Comparison of ENCODE assay signal across 1 cellular context in genomic region chr3:48989796-48990635, GRCh38.
A peak's percentile ranks its signal among the peaks of the same experiment; 100 is the strongest.
TF ChIP-seq lines count a peak whose summit lies in the region.

A gene with protein sequence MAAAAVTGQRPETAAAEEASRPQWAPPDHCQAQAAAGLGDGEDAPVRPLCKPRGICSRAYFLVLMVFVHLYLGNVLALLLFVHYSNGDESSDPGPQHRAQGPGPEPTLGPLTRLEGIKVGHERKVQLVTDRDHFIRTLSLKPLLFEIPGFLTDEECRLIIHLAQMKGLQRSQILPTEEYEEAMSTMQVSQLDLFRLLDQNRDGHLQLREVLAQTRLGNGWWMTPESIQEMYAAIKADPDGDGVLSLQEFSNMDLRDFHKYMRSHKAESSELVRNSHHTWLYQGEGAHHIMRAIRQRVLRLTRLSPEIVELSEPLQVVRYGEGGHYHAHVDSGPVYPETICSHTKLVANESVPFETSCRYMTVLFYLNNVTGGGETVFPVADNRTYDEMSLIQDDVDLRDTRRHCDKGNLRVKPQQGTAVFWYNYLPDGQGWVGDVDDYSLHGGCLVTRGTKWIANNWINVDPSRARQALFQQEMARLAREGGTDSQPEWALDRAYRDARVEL (plus strand): TSS chr3:48990241. CDS start chr3:48990257, 16 bp downstream.

TF ChIP-seq in K562, 482 proteins besides CTCF, POLR2A, EP300 and RAD21 (continued from another document and continues in another):
- TF ChIP-seq, protein P1, sequence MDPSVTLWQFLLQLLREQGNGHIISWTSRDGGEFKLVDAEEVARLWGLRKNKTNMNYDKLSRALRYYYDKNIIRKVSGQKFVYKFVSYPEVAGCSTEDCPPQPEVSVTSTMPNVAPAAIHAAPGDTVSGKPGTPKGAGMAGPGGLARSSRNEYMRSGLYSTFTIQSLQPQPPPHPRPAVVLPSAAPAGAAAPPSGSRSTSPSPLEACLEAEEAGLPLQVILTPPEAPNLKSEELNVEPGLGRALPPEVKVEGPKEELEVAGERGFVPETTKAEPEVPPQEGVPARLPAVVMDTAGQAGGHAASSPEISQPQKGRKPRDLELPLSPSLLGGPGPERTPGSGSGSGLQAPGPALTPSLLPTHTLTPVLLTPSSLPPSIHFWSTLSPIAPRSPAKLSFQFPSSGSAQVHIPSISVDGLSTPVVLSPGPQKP (CRISPR knock-in tag; IDR thresholded peaks at IDR 0.05): no peak
- TF ChIP-seq MTA2 (IDR thresholded peaks at IDR 0.05; ENCODE audit: low read depth) (no peak), TGIF2 (CRISPR knock-in tag; IDR thresholded peaks at IDR 0.05) (no peak), RUNX1 (IDR thresholded peaks at IDR 0.05; ENCODE audit: low read depth) (no peak), ETV6 (IDR thresholded peaks at IDR 0.05; ENCODE audit: borderline replicate concordance in 1 of 2, low read depth in 2 of 2, low read length in 1 of 2) (no peak), ETV6 (CRISPR knock-in tag; IDR thresholded peaks at IDR 0.05; ENCODE audit: borderline replicate concordance) (no peak), ZNF717 (CRISPR knock-in tag; IDR thresholded peaks at IDR 0.05) (no peak), ZNF316 (IDR thresholded peaks at IDR 0.05) (no peak), ZNF444 (CRISPR knock-in tag; IDR thresholded peaks at IDR 0.05) (no peak), KDM1A (IDR thresholded peaks at IDR 0.05) (no peak), NEUROD1 (IDR thresholded peaks at IDR 0.05; ENCODE audit: borderline replicate concordance, low read depth, low read length, partially characterized antibody) (peak; percentile 44), CBX2 (IDR thresholded peaks at IDR 0.05; ENCODE audit: insufficient read depth, low read length, poor library complexity, severe bottlenecking) (no peak), RBM17 (IDR thresholded peaks at IDR 0.05; ENCODE audit: borderline replicate concordance, low read depth, low read length) (no peak), PHF21A (IDR thresholded peaks at IDR 0.05; ENCODE audit: borderline replicate concordance, low read depth) (no peak), MYNN (IDR thresholded peaks at IDR 0.05) (no peak), MYNN (CRISPR knock-in tag; IDR thresholded peaks at IDR 0.05) (no peak), ZC3H4 (CRISPR knock-in tag; IDR thresholded peaks at IDR 0.05; ENCODE audit: borderline replicate concordance) (no peak), TCF3 (CRISPR knock-in tag; IDR thresholded peaks at IDR 0.05) (no peak; the same call in 1 of the 2 replicates), ZBTB11 (CRISPR knock-in tag; IDR thresholded peaks at IDR 0.05) (no peak), GTF2A2 (tag; IDR thresholded peaks at IDR 0.05) (no peak), BCL6 (CRISPR knock-in tag; IDR thresholded peaks at IDR 0.05) (no peak), ZNF253 (CRISPR knock-in tag; conservative IDR thresholded peaks at IDR 0.05) (no peak), GATAD2B (IDR thresholded peaks at IDR 0.05; ENCODE audit: borderline replicate concordance) (no peak), ZNF232 (CRISPR knock-in tag; IDR thresholded peaks at IDR 0.05) (no peak), ZNF318 (IDR thresholded peaks at IDR 0.05; ENCODE audit: borderline replicate concordance in 1 of 2, low read depth in 1 of 2) (no peak), RBM14 (IDR thresholded peaks at IDR 0.05; ENCODE audit: borderline replicate concordance, insufficient read depth, low read depth, low read length) (no peak), FOXJ2 (tag; IDR thresholded peaks at IDR 0.05) (no peak), ZNF24 (IDR thresholded peaks at IDR 0.05) (no peak), ZNF133 (CRISPR knock-in tag; IDR thresholded peaks at IDR 0.05) (no peak), MAZ (CRISPR knock-in tag; conservative IDR thresholded peaks at IDR 0.05 in 1 of 2, IDR thresholded peaks at IDR 0.05 in 1 of 2) (peak; percentile 62 to 90), ZNF175 (CRISPR knock-in tag; IDR thresholded peaks at IDR 0.05; ENCODE audit: low read depth) (no peak), ZFX (CRISPR knock-in tag; IDR thresholded peaks at IDR 0.05) (no peak), ZNF408 (CRISPR knock-in tag; IDR thresholded peaks at IDR 0.05; ENCODE audit: low read depth) (no peak), MTF1 (CRISPR knock-in tag; IDR thresholded peaks at IDR 0.05; ENCODE audit: borderline replicate concordance) (no peak)
- TF ChIP-seq, protein P2, sequence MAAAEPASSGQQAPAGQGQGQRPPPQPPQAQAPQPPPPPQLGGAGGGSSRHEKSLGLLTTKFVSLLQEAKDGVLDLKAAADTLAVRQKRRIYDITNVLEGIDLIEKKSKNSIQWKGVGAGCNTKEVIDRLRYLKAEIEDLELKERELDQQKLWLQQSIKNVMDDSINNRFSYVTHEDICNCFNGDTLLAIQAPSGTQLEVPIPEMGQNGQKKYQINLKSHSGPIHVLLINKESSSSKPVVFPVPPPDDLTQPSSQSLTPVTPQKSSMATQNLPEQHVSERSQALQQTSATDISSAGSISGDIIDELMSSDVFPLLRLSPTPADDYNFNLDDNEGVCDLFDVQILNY (CRISPR knock-in tag; IDR thresholded peaks at IDR 0.05): no peak
- TF ChIP-seq, protein P3, sequence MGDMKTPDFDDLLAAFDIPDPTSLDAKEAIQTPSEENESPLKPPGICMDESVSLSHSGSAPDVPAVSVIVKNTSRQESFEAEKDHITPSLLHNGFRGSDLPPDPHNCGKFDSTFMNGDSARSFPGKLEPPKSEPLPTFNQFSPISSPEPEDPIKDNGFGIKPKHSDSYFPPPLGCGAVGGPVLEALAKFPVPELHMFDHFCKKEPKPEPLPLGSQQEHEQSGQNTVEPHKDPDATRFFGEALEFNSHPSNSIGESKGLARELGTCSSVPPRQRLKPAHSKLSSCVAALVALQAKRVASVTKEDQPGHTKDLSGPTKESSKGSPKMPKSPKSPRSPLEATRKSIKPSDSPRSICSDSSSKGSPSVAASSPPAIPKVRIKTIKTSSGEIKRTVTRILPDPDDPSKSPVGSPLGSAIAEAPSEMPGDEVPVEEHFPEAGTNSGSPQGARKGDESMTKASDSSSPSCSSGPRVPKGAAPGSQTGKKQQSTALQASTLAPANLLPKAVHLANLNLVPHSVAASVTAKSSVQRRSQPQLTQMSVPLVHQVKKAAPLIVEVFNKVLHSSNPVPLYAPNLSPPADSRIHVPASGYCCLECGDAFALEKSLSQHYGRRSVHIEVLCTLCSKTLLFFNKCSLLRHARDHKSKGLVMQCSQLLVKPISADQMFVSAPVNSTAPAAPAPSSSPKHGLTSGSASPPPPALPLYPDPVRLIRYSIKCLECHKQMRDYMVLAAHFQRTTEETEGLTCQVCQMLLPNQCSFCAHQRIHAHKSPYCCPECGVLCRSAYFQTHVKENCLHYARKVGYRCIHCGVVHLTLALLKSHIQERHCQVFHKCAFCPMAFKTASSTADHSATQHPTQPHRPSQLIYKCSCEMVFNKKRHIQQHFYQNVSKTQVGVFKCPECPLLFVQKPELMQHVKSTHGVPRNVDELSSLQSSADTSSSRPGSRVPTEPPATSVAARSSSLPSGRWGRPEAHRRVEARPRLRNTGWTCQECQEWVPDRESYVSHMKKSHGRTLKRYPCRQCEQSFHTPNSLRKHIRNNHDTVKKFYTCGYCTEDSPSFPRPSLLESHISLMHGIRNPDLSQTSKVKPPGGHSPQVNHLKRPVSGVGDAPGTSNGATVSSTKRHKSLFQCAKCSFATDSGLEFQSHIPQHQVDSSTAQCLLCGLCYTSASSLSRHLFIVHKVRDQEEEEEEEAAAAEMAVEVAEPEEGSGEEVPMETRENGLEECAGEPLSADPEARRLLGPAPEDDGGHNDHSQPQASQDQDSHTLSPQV (IDR thresholded peaks at IDR 0.05): peak; percentile 69; the same call in 1 of the 2 replicates
- TF ChIP-seq, protein P4, sequence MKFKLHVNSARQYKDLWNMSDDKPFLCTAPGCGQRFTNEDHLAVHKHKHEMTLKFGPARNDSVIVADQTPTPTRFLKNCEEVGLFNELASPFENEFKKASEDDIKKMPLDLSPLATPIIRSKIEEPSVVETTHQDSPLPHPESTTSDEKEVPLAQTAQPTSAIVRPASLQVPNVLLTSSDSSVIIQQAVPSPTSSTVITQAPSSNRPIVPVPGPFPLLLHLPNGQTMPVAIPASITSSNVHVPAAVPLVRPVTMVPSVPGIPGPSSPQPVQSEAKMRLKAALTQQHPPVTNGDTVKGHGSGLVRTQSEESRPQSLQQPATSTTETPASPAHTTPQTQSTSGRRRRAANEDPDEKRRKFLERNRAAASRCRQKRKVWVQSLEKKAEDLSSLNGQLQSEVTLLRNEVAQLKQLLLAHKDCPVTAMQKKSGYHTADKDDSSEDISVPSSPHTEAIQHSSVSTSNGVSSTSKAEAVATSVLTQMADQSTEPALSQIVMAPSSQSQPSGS (CRISPR knock-in tag; IDR thresholded peaks at IDR 0.05): no peak
- TF ChIP-seq, protein P5, sequence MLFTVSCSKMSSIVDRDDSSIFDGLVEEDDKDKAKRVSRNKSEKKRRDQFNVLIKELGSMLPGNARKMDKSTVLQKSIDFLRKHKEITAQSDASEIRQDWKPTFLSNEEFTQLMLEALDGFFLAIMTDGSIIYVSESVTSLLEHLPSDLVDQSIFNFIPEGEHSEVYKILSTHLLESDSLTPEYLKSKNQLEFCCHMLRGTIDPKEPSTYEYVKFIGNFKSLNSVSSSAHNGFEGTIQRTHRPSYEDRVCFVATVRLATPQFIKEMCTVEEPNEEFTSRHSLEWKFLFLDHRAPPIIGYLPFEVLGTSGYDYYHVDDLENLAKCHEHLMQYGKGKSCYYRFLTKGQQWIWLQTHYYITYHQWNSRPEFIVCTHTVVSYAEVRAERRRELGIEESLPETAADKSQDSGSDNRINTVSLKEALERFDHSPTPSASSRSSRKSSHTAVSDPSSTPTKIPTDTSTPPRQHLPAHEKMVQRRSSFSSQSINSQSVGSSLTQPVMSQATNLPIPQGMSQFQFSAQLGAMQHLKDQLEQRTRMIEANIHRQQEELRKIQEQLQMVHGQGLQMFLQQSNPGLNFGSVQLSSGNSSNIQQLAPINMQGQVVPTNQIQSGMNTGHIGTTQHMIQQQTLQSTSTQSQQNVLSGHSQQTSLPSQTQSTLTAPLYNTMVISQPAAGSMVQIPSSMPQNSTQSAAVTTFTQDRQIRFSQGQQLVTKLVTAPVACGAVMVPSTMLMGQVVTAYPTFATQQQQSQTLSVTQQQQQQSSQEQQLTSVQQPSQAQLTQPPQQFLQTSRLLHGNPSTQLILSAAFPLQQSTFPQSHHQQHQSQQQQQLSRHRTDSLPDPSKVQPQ (CRISPR knock-in tag; IDR thresholded peaks at IDR 0.05; ENCODE audit: borderline replicate concordance): no peak
